In genomic region chr10:54091237-54091636, GRCh38 we compare ENCODE assay signal across 22 cellular contexts.
DNase-seq lines count a peak whose midpoint lies in the region; FAIRE-seq and TF ChIP-seq lines count a peak whose summit lies in the region.
"Had no signal": no experiment of that assay in that cellular context is flagged by ENCODE, and none has a peak within 500 bp of the region (broad histone marks: within the 10 kb centered on the region; RNA-seq: fewer than 3 reads in every experiment).

No MANE protein-coding gene starts in this region.

- no peak overlapping the region for H4K8ac ChIP-seq in trophoblast cell (ENCODE audit: low read depth, low read length)

- no peak overlapping the region for H3K4me2 ChIP-seq in trophoblast cell (ENCODE audit: low read length)
- H3K4me2 ChIP-seq: BLaER1, GM23338 had no signal

- H3K9ac ChIP-seq in trophoblast cell (ENCODE audit: low read length) = no peak overlapping the region
- H3K9ac ChIP-seq: BLaER1 had no signal

- H4K12ac ChIP-seq in trophoblast cell (ENCODE audit: low read depth, low read length) = no peak overlapping the region

- no peak overlapping the region for H3K14ac ChIP-seq in trophoblast cell (ENCODE audit: low read length)

- H4K91ac ChIP-seq in trophoblast cell (ENCODE audit: low read depth, low read length) = no peak overlapping the region

- no peak overlapping the region for H3K4ac ChIP-seq in trophoblast cell (ENCODE audit: low read depth, low read length)

- no peaks in the 10 kb centered on the region for H3K27me3 ChIP-seq in cardiac muscle cell
- H3K27me3 ChIP-seq in left ventricle myocardium inferior (ENCODE audit: low read depth) = no peaks in the 10 kb centered on the region
- H3K27me3 ChIP-seq in trophoblast cell (ENCODE audit: insufficient read depth, low read length) = no peaks in the 10 kb centered on the region
- H3K27me3 ChIP-seq: BLaER1 had no signal

- H3K79me2 ChIP-seq in trophoblast cell (ENCODE audit: control insufficient read depth, insufficient read depth, low read length, poor library complexity) = no peaks in the 10 kb centered on the region

- no peak for TF ChIP-seq CTCF in cardiac muscle cell (IDR thresholded peaks at IDR 0.05; ENCODE audit: low read depth, low read length)
- TF ChIP-seq CTCF in epithelial cell of esophagus (IDR thresholded peaks at IDR 0.05; ENCODE audit: insufficient read depth, low read depth, low read length, missing control alignments) = no peak
- TF ChIP-seq CTCF in left ventricle myocardium inferior (IDR thresholded peaks at IDR 0.05; ENCODE audit: borderline replicate concordance) = no peak
- no peak for TF ChIP-seq CTCF in D721Med (IDR thresholded peaks at IDR 0.05; ENCODE audit: insufficient read depth, missing control alignments)

- FAIRE-seq in D721Med (lab: Jason Lieb, UNC) = no peak
- FAIRE-seq: A204.1, GM12878, GM19239 had no signal

- H3K27ac ChIP-seq in cardiac muscle cell = peak overlapping the region; percentile 2
- peak overlapping the region; percentile 18 for H3K27ac ChIP-seq in left ventricle myocardium inferior (replicated peaks)
- peak overlapping the region; percentile 39 for H3K27ac ChIP-seq in trophoblast cell (ENCODE audit: low read depth, low read length)
- H3K27ac ChIP-seq: BLaER1, C4-2B had no signal

- no peak overlapping the region for H3K23ac ChIP-seq in trophoblast cell (ENCODE audit: low read length)

- H2BK12ac ChIP-seq in trophoblast cell (ENCODE audit: low read length) = peak overlapping the region; percentile 4

- H3K4me1 ChIP-seq in cardiac muscle cell (ENCODE audit: low read depth) = peaks cover 12% of the 10 kb centered on the region
- H3K4me1 ChIP-seq in left ventricle myocardium inferior = no peaks in the 10 kb centered on the region
- H3K4me1 ChIP-seq in trophoblast cell (ENCODE audit: control insufficient read depth in 1 of 2, insufficient read depth in 2 of 2, low read length in 2 of 2) = peaks cover 0 to 3% of the 10 kb centered on the region in 2 experiments
- H3K4me1 ChIP-seq: BLaER1 had no signal

- DNase-seq in cardiac muscle cell (ENCODE audit: low read depth in 1 of 2, low spot score in 1 of 2) = peak in 1 of 2 donors; percentile 36
- DNase-seq in cardiac septum (ENCODE audit: low spot score) = no peak
- peak; percentile 4 for DNase-seq in epithelial cell of esophagus (ENCODE audit: low read depth)
- DNase-seq in left ventricle myocardium inferior = no peak
- no peak for DNase-seq in trophoblast cell
- no peak for DNase-seq in 8988T
- DNase-seq in D721Med (ENCODE audit: insufficient read length, low spot score) = no peak
- no peak for DNase-seq in KG1 (lab: John Stamatoyannopoulos, UW)
- DNase-seq: Caco-2; CD4-positive, CD25-positive, alpha-beta regulatory T cell; CD8-positive, alpha-beta T cell; DMS 273 treated with DMSO at 0.1 percent for 48 hours; DMS79; EL; GDM1; H9 had no signal

- H3K9me3 ChIP-seq in cardiac muscle cell (ENCODE audit: low read depth) (no peaks in the 10 kb centered on the region), left ventricle myocardium inferior (replicated peaks) (no peaks in the 10 kb centered on the region), trophoblast cell (ENCODE audit: insufficient read depth, low read depth, low read length) (no peaks in the 10 kb centered on the region)
- H3K9me3 ChIP-seq: BLaER1, Caco-2 had no signal

- peaks cover 5% of the 10 kb centered on the region for H3K79me1 ChIP-seq in trophoblast cell (ENCODE audit: low read length)

- no CpG with 5 or more reads among the region's 2 CpGs for WGBS in trophoblast cell (ENCODE audit: extremely low coverage, insufficient coverage, insufficient read length)

- no peak overlapping the region for H2AK5ac ChIP-seq in trophoblast cell (ENCODE audit: low read length)

- intact Hi-C loops in cardiac septum (cut with DNase I) (no loop called here), left ventricle myocardium inferior (cut with micrococcal nuclease) (no loop called here)

- peak overlapping the region; percentile 53 for H2BK120ac ChIP-seq in trophoblast cell (ENCODE audit: insufficient read depth, low read length, poor library complexity)

- no peak overlapping the region for H2AFZ ChIP-seq in trophoblast cell (ENCODE audit: insufficient read depth, low read length, poor library complexity)
- H2AFZ ChIP-seq: GM23338 had no signal

- no peaks in the 10 kb centered on the region for H3K36me3 ChIP-seq in cardiac muscle cell
- H3K36me3 ChIP-seq in left ventricle myocardium inferior = no peaks in the 10 kb centered on the region
- no peaks in the 10 kb centered on the region for H3K36me3 ChIP-seq in trophoblast cell (ENCODE audit: control insufficient read depth in 1 of 2, insufficient read depth in 2 of 2, low read length in 2 of 2)
- H3K36me3 ChIP-seq: BLaER1 had no signal

- H3K4me3 ChIP-seq in cardiac muscle cell (no peak overlapping the region), epithelial cell of esophagus (ENCODE audit: low read length) (no peak overlapping the region), left ventricle myocardium inferior (no peak overlapping the region), trophoblast cell (ENCODE audit: low read depth, low read length) (no peak overlapping the region)
- H3K4me3 ChIP-seq: BLaER1, GM12878, GM23338 had no signal

- H3K18ac ChIP-seq in trophoblast cell (ENCODE audit: low read length) = no peak overlapping the region

- H2BK5ac ChIP-seq in trophoblast cell (ENCODE audit: low read depth, low read length, poor library complexity) = no peak overlapping the region
